In genomic region chr7:10657837-10658236, GRCh38 we compare ENCODE assay signal across 35 cellular contexts.
"Had no signal": no experiment of that assay in that cellular context is flagged by ENCODE, and none has a peak within 500 bp of the region (broad histone marks: within the 10 kb centered on the region; RNA-seq: fewer than 3 reads in every experiment).

No MANE protein-coding gene starts in this region.

- H3K36me3 ChIP-seq: MG63 had no signal

- H3K4me3 ChIP-seq: MG63 had no signal

- H3K9me3 ChIP-seq: MG63 had no signal

- H3K27me3 ChIP-seq: MG63 had no signal

- DNase-seq: MG63, MM.1S, MV-4-11, NCI-H1048, NCI-H1092, NCI-H1092 treated with DMSO at 0.1 percent for 48 hours, NCI-H1105, NCI-H1105 treated with DMSO at 0.1 percent for 48 hours, NCI-H1417, NCI-H1417 treated with DMSO at 0.1 percent for 48 hours, NCI-H1436, NCI-H1436 treated with DMSO at 0.1 percent for 48 hours, NCI-H146, NCI-H1694, NCI-H1694 treated with DMSO at 0.1 percent for 48 hours, NCI-H187, NCI-H187 treated with DMSO at 0.1 percent for 48 hours, NCI-H1930, NCI-H2029, NCI-H2029 treated with DMSO at 0.1 percent for 48 hours, NCI-H2081, NCI-H2081 treated with DMSO at 0.1 percent for 48 hours, NCI-H2107, NCI-H2171, NCI-H2171 treated with DMSO at 0.1 percent for 48 hours, NCI-H2227 treated with DMSO at 0.1 percent for 48 hours, NCI-H226, NCI-H345, NCI-H446, NCI-H446 treated with DMSO at 0.1 percent for 48 hours, NCI-H510A, NCI-H510A treated with DMSO at 0.1 percent for 48 hours, NCI-H524, NCI-H524 treated with DMSO at 0.1 percent for 48 hours, NCI-H526 had no signal
